ENCODE assay signal across 18 cellular contexts in the genomic region with DNA sequence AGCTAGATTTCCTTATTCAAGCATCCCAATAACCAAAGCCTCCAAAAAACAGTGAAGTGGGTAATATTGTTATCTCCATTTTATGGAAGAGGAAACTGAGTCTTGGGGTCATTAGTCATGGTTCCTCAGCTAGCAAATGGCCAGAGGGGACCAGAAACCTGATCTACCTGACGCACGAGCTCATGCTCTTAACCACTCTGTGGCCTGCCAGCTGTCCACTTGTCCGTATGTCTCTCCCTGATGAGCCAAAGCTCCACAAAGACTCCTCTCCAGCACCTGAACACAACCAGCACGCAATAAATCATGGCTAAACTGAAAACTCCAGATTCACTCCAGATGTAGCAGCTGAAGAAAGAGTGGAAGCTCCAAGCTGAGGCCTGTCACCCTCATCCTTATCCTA. TPM values are rescaled to one million over a fixed set of nuclear protein-coding genes. Genes with fewer than 3 reads are reported as not detected.
DNase-seq lines count a peak whose midpoint lies in the region; ATAC-seq lines count a peak whose summit lies in the region.
"Had no signal": no experiment of that assay in that cellular context is flagged by ENCODE, and none has a peak within 500 bp of the region (broad histone marks: within the 10 kb centered on the region; RNA-seq: fewer than 3 reads in every experiment).

No MANE protein-coding gene starts in this region.

- no peak overlapping the region for H2BK12ac ChIP-seq in trophoblast cell (ENCODE audit: low read length)

- H3K27ac ChIP-seq in SJCRH30 (peak overlapping the region; percentile 12; the same call in 1 of the 2 replicates), trophoblast cell (ENCODE audit: low read depth, low read length) (no peak overlapping the region)
- H3K27ac ChIP-seq: BLaER1 had no signal

- no peak overlapping the region for H4K8ac ChIP-seq in trophoblast cell (ENCODE audit: low read depth, low read length)

- no peak overlapping the region for H2AFZ ChIP-seq in trophoblast cell (ENCODE audit: insufficient read depth, low read length, poor library complexity)

- H3K79me2 ChIP-seq in trophoblast cell (ENCODE audit: control insufficient read depth, insufficient read depth, low read length, poor library complexity): no peaks in the 10 kb centered on the region

- no peak overlapping the region for H4K12ac ChIP-seq in trophoblast cell (ENCODE audit: low read depth, low read length)

- no peaks in the 10 kb centered on the region for H3K9me3 ChIP-seq in SJCRH30 (replicated peaks)
- no peaks in the 10 kb centered on the region for H3K9me3 ChIP-seq in trophoblast cell (ENCODE audit: insufficient read depth, low read depth, low read length)
- H3K9me3 ChIP-seq: BLaER1 had no signal

- H3K79me1 ChIP-seq in trophoblast cell (ENCODE audit: low read length): no peaks in the 10 kb centered on the region

- H3K4ac ChIP-seq in trophoblast cell (ENCODE audit: low read depth, low read length): no peak overlapping the region

- H4K91ac ChIP-seq in trophoblast cell (ENCODE audit: low read depth, low read length): no peak overlapping the region

- H3K4me3 ChIP-seq in SJCRH30 (no peak overlapping the region), trophoblast cell (ENCODE audit: low read depth, low read length) (no peak overlapping the region)
- H3K4me3 ChIP-seq: BLaER1 had no signal

- no peaks in the 10 kb centered on the region; the same call in 1 of the 2 replicates for H3K27me3 ChIP-seq in SJCRH30
- H3K27me3 ChIP-seq in trophoblast cell (ENCODE audit: insufficient read depth, low read length): no peaks in the 10 kb centered on the region
- H3K27me3 ChIP-seq: BLaER1 had no signal

- H3K36me3 ChIP-seq in SJCRH30: no peaks in the 10 kb centered on the region
- no peaks in the 10 kb centered on the region for H3K36me3 ChIP-seq in trophoblast cell (ENCODE audit: control insufficient read depth in 1 of 2, insufficient read depth in 2 of 2, low read length in 2 of 2)
- H3K36me3 ChIP-seq: BLaER1 had no signal

- H3K18ac ChIP-seq in trophoblast cell (ENCODE audit: low read length): no peak overlapping the region

- WGBS in trophoblast cell (ENCODE audit: extremely low coverage, insufficient coverage, insufficient read length): no CpG with 5 or more reads among the region's 4 CpGs

- H3K23ac ChIP-seq in trophoblast cell (ENCODE audit: low read length): no peak overlapping the region

- H3K4me1 ChIP-seq in SJCRH30 (peaks cover 19% of the 10 kb centered on the region), trophoblast cell (ENCODE audit: control insufficient read depth in 1 of 2, insufficient read depth in 2 of 2, low read length in 2 of 2) (no peaks in the 10 kb centered on the region)
- H3K4me1 ChIP-seq: BLaER1 had no signal

- no peak overlapping the region for H3K14ac ChIP-seq in trophoblast cell (ENCODE audit: low read length)

- no peak for ATAC-seq in HG03521 (IDR thresholded peaks at IDR 0.05; ENCODE audit: unreplicated experiment)

- no peak overlapping the region for H3K9ac ChIP-seq in trophoblast cell (ENCODE audit: low read length)
- H3K9ac ChIP-seq: BLaER1 had no signal

- peak in 2 of 3 experiments; percentile 10 to 34 for DNase-seq in NCI-H1417 (lab: John Stamatoyannopoulos, UW)
- no peak for DNase-seq in NCI-H1417 treated with DMSO at 0.1 percent for 48 hours (lab: John Stamatoyannopoulos, UW)
- DNase-seq in NCI-H510A treated with DMSO at 0.1 percent for 48 hours (lab: John Stamatoyannopoulos, UW): peak; percentile 75
- peak; percentile 57 to 78 for DNase-seq in SJCRH30
- DNase-seq in trophoblast cell: no peak
- DNase-seq in NCI-H524 treated with DMSO at 0.1 percent for 48 hours (lab: John Stamatoyannopoulos, UW): no peak
- DNase-seq: 8988T; AML-193; CD8-positive, alpha-beta memory T cell; DMS 273 treated with DMSO at 0.1 percent for 48 hours; DMS79 treated with DMSO at 0.1 percent for 48 hours; EL; GOT3; H9 had no signal

- H2AK5ac ChIP-seq in trophoblast cell (ENCODE audit: low read length): no peak overlapping the region

- no peak overlapping the region for H2BK120ac ChIP-seq in trophoblast cell (ENCODE audit: insufficient read depth, low read length, poor library complexity)

- no peak overlapping the region for H3K4me2 ChIP-seq in trophoblast cell (ENCODE audit: low read length)
- H3K4me2 ChIP-seq: BLaER1 had no signal

- no peak overlapping the region for H2BK5ac ChIP-seq in trophoblast cell (ENCODE audit: low read depth, low read length, poor library complexity)

RNA-seq across cellular contexts. Expression of a gene that starts 5.8 kb away (rescaled TPM):
- total RNA-seq in SJCRH30 (2014; rRNA removed; shearing (Covaris generic)): not detected in 2 replicates
- polyA plus RNA-seq in trophoblast cell (2013): 0.04 and 0.08 TPM in 2 replicates
- total RNA-seq: CD8-positive, alpha-beta memory T cell; H9; HT1080 had no signal
- polyA plus RNA-seq: CD8-positive, alpha-beta memory T cell; IgD-negative memory B cell had no signal

RNA-seq across cellular contexts. Expression of a gene that starts 52.6 kb away (rescaled TPM):
- 163 and 172 TPM in 2 replicates for total RNA-seq in SJCRH30 (2014; rRNA removed; shearing (Covaris generic))
- 161 and 169 TPM in 2 replicates for polyA plus RNA-seq in trophoblast cell (2013)

Comparison
In these comparisons a context has a peak if more than half of its experiments do, and no peak if none do; other contexts are left out.
1. DNase-seq: peak in NCI-H1417 (2 of 3), NCI-H510A treated with DMSO at 0.1 percent for 48 hours (single experiment) and SJCRH30 (2 of 2); none in NCI-H1417 treated with DMSO at 0.1 percent for 48 hours (single experiment), trophoblast cell (0 of 2) and NCI-H524 treated with DMSO at 0.1 percent for 48 hours (single experiment).